Comparison of ENCODE assay signal across 10 cellular contexts in the genomic region with DNA sequence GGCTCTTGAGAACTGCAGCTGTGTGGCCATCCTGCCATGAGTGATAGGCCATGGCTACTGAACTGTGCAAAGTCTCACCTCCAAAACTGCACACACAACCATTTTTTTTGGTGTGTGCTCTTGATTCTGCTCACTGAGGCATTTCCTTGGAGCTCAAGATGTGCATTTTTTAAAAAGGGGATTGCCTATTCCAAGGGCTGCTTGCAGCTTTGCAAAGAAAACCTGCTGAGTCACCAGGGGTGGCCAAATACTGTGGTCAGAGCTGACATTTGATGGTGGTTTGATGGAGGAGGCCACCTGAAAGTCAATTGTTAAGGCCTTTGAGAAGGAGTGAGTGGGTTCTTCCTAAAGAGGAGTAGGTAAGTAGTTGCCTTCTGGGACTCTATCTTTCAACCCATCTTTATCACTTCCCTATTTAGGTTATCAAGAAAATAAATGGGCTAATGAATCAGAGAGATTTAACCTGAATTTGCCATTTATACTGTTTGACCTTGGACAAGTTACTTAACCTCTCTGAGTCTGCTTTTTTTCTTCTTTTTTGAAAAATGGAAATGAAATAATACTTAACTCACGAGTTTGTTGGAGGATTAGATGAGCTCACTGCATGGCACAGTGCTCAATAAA.
DNase-seq lines count a peak whose midpoint lies in the region; ATAC-seq and TF ChIP-seq lines count a peak whose summit lies in the region.
"Had no signal": no experiment of that assay in that cellular context is flagged by ENCODE, and none has a peak within 500 bp of the region (broad histone marks: within the 10 kb centered on the region; RNA-seq: fewer than 3 reads in every experiment).

No MANE protein-coding gene starts in this region.

- no peak overlapping the region for H3K27ac ChIP-seq in CD8-positive, alpha-beta T cell (ENCODE audit: low read depth, low read length)
- H3K27ac ChIP-seq: C4-2B, parathyroid adenoma had no signal

- no peaks in the 10 kb centered on the region for H3K9me3 ChIP-seq in CD8-positive, alpha-beta T cell (ENCODE audit: low read length)

- peaks cover 4% of the 10 kb centered on the region for H3K9me3 Mint-ChIP-seq in CD8-positive, alpha-beta T cell

- no peaks in the 10 kb centered on the region for H3K36me3 ChIP-seq in CD8-positive, alpha-beta T cell (ENCODE audit: insufficient read depth, low read length)

- DNase-seq in NK-92 treated with Interleukin-12 subunit alpha and Interleukin-12 subunit beta, amount 100 ng/mL, for 24 hours (lab: John Stamatoyannopoulos, UW), result peak; percentile 35
- no peak for DNase-seq in NK-92 (lab: John Stamatoyannopoulos, UW; ENCODE audit: unreplicated experiment)
- peak; percentile 81 for DNase-seq in NCI-H146 treated with DMSO at 0.1 percent for 48 hours (lab: John Stamatoyannopoulos, UW; ENCODE audit: unreplicated experiment)
- DNase-seq in iPS-NIHi11 (ENCODE audit: low spot score), result peak; percentile 47
- DNase-seq in stimulated activated CD4-positive, alpha-beta T cell treated with anti-CD3 and anti-CD28 coated beads, Interleukin-15, amount 100 ng/mL, for 24 hours, result no peak
- no peak for DNase-seq in NCI-H82 treated with DMSO at 0.1 percent for 48 hours (lab: John Stamatoyannopoulos, UW; ENCODE audit: unreplicated experiment)
- DNase-seq in CD8-positive, alpha-beta T cell, result no peak

- no peaks in the 10 kb centered on the region for H3K4me1 ChIP-seq in CD8-positive, alpha-beta T cell (ENCODE audit: insufficient read depth, low read length)
- H3K4me1 ChIP-seq: parathyroid adenoma had no signal

- H3K27me3 Mint-ChIP-seq in CD8-positive, alpha-beta T cell (ENCODE audit: low read depth), result no peaks in the 10 kb centered on the region

- H3K4me1 Mint-ChIP-seq in CD8-positive, alpha-beta T cell (ENCODE audit: low read depth), result peaks cover 2% of the 10 kb centered on the region

- intact Hi-C loops in CD8-positive, alpha-beta T cell (cut with DNase I, micrococcal nuclease), result no loop called here

- H3K27me3 ChIP-seq in CD8-positive, alpha-beta T cell (ENCODE audit: insufficient read depth, low read length), result no peaks in the 10 kb centered on the region

- ATAC-seq in HG02610 (IDR thresholded peaks at IDR 0.05; ENCODE audit: unreplicated experiment), result peak; percentile 94
- ATAC-seq in CD8-positive, alpha-beta T cell, result no peak

- H3K4me3 ChIP-seq in CD8-positive, alpha-beta T cell (ENCODE audit: low read depth, low read length), result no peak overlapping the region

- no peak for TF ChIP-seq CTCF in CD8-positive, alpha-beta T cell (IDR thresholded peaks at IDR 0.05)

- CTCF ChIA-PET in CD8-positive, alpha-beta T cell (lab: Charles Lee), result interaction anchor here (1.5 kb wide), 1 partner anchor 12 kb away, joined by 3 read pairs; no protein-coding TSS in a partner anchor

- H3K36me3 Mint-ChIP-seq in CD8-positive, alpha-beta T cell, result no peaks in the 10 kb centered on the region

- no peak overlapping the region for H3K27ac Mint-ChIP-seq in CD8-positive, alpha-beta T cell

- POLR2A ChIA-PET in CD8-positive, alpha-beta T cell (lab: Charles Lee), result no interaction called here

- H3K4me3 Mint-ChIP-seq in CD8-positive, alpha-beta T cell, result no peak overlapping the region

Comparison
In these comparisons a context has a peak if more than half of its experiments do, and no peak if none do; other contexts are left out.
1. DNase-seq: peak in NK-92 treated with Interleukin-12 subunit alpha and Interleukin-12 subunit beta, amount 100 ng/mL, for 24 hours (single experiment), NCI-H146 treated with DMSO at 0.1 percent for 48 hours (single experiment) and iPS-NIHi11 (single experiment); none in NK-92 (single experiment), stimulated activated CD4-positive, alpha-beta T cell treated with anti-CD3 and anti-CD28 coated beads, Interleukin-15, amount 100 ng/mL, for 24 hours (single experiment), NCI-H82 treated with DMSO at 0.1 percent for 48 hours (single experiment) and CD8-positive, alpha-beta T cell (0 of 7).